Comparison of ENCODE assay signal across 1 cellular context in the genomic region with DNA sequence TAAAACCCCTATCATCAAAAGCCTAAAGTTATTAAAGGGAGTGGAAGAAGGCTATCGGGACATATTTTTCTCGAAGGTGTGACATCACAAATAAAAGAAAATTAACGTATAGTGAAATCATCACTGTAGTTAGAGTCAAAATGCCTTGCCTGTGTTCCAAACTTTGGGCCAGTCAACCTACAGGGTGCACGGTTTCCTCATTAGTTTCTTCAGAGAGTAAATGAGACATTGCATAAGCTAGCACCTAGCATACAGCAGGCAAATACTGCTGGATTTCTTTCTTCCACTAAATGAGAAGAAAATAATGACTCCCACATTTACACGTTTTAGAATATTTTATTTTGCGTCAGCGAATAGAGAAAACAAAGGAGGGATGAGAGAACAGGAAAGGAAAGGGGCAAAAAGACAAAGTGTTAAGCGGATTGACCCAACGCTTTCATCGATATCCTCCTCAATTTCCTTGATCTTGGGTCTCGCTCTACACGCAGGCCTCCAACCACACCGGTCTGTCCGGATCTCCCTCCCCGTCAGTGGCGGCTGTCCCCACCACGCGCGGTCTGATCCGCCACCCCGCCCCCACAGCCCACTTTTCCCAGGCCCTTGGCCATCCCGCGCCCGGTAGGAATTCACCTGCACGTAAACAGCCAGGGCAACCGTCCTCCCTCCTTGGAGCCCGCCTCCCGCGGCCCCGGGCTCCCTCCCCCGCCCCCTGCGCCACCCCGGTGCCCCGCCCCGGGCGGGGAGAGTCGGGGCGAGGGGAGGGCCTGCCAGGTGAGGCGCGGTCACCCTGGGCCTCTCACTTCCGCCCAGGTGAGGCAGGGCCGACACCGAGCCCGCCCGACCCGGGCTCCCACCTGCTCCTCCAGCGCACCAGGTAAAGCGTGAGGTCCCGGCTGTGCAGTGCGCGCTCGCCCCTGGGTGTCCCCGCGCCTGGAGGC.
TF ChIP-seq lines count a peak whose summit lies in the region.

A gene with protein sequence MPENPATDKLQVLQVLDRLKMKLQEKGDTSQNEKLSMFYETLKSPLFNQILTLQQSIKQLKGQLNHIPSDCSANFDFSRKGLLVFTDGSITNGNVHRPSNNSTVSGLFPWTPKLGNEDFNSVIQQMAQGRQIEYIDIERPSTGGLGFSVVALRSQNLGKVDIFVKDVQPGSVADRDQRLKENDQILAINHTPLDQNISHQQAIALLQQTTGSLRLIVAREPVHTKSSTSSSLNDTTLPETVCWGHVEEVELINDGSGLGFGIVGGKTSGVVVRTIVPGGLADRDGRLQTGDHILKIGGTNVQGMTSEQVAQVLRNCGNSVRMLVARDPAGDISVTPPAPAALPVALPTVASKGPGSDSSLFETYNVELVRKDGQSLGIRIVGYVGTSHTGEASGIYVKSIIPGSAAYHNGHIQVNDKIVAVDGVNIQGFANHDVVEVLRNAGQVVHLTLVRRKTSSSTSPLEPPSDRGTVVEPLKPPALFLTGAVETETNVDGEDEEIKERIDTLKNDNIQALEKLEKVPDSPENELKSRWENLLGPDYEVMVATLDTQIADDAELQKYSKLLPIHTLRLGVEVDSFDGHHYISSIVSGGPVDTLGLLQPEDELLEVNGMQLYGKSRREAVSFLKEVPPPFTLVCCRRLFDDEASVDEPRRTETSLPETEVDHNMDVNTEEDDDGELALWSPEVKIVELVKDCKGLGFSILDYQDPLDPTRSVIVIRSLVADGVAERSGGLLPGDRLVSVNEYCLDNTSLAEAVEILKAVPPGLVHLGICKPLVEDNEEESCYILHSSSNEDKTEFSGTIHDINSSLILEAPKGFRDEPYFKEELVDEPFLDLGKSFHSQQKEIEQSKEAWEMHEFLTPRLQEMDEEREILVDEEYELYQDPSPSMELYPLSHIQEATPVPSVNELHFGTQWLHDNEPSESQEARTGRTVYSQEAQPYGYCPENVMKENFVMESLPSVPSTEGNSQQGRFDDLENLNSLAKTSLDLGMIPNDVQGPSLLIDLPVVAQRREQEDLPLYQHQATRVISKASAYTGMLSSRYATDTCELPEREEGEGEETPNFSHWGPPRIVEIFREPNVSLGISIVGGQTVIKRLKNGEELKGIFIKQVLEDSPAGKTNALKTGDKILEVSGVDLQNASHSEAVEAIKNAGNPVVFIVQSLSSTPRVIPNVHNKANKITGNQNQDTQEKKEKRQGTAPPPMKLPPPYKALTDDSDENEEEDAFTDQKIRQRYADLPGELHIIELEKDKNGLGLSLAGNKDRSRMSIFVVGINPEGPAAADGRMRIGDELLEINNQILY (N-terminal part only) (plus strand): TSS at position 799 of the 938 bp plus-strand sequence. CDS start 20,413 bp downstream, outside the sequence.

TF ChIP-seq in WTC11, 78 proteins besides CTCF, POLR2A, EP300 and RAD21 (continued from another document and continues in another):
- TF ChIP-seq, protein P1, sequence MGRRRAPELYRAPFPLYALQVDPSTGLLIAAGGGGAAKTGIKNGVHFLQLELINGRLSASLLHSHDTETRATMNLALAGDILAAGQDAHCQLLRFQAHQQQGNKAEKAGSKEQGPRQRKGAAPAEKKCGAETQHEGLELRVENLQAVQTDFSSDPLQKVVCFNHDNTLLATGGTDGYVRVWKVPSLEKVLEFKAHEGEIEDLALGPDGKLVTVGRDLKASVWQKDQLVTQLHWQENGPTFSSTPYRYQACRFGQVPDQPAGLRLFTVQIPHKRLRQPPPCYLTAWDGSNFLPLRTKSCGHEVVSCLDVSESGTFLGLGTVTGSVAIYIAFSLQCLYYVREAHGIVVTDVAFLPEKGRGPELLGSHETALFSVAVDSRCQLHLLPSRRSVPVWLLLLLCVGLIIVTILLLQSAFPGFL (CRISPR knock-in tag; IDR thresholded peaks at IDR 0.05; ENCODE audit: borderline replicate concordance), result no peak
- TF ChIP-seq, protein P2, sequence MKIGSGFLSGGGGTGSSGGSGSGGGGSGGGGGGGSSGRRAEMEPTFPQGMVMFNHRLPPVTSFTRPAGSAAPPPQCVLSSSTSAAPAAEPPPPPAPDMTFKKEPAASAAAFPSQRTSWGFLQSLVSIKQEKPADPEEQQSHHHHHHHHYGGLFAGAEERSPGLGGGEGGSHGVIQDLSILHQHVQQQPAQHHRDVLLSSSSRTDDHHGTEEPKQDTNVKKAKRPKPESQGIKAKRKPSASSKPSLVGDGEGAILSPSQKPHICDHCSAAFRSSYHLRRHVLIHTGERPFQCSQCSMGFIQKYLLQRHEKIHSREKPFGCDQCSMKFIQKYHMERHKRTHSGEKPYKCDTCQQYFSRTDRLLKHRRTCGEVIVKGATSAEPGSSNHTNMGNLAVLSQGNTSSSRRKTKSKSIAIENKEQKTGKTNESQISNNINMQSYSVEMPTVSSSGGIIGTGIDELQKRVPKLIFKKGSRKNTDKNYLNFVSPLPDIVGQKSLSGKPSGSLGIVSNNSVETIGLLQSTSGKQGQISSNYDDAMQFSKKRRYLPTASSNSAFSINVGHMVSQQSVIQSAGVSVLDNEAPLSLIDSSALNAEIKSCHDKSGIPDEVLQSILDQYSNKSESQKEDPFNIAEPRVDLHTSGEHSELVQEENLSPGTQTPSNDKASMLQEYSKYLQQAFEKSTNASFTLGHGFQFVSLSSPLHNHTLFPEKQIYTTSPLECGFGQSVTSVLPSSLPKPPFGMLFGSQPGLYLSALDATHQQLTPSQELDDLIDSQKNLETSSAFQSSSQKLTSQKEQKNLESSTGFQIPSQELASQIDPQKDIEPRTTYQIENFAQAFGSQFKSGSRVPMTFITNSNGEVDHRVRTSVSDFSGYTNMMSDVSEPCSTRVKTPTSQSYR (CRISPR knock-in tag; IDR thresholded peaks at IDR 0.05), result no peak
- TF ChIP-seq ZNF232 (CRISPR knock-in tag; IDR thresholded peaks at IDR 0.05) (peak; percentile 55; the same call in 1 of the 2 replicates), ZNF138 (CRISPR knock-in tag; conservative IDR thresholded peaks at IDR 0.05) (no peak), ZNF423 (CRISPR knock-in tag; IDR thresholded peaks at IDR 0.05) (peak; percentile 81), IRF2 (CRISPR knock-in tag; IDR thresholded peaks at IDR 0.05; ENCODE audit: borderline replicate concordance, low read depth) (no peak), ZNF263 (CRISPR knock-in tag; IDR thresholded peaks at IDR 0.05; ENCODE audit: low read depth) (0 out of 2 replicates have a peak, but pooled peaks have one; percentile 5), GABPB1 (CRISPR knock-in tag; IDR thresholded peaks at IDR 0.05) (no peak), ZNF219 (CRISPR knock-in tag; IDR thresholded peaks at IDR 0.05; ENCODE audit: borderline replicate concordance) (no peak), JAZF1 (CRISPR knock-in tag; IDR thresholded peaks at IDR 0.05) (no peak), HMGA2 (CRISPR knock-in tag; IDR thresholded peaks at IDR 0.05) (no peak), FOXK1 (CRISPR knock-in tag; IDR thresholded peaks at IDR 0.05) (0 out of 2 replicates have a peak, but pooled peaks have one; percentile 15), JUN (CRISPR knock-in tag; IDR thresholded peaks at IDR 0.05) (no peak), ZNF396 (CRISPR knock-in tag; IDR thresholded peaks at IDR 0.05; ENCODE audit: borderline replicate concordance) (no peak), ZBTB21 (CRISPR knock-in tag; IDR thresholded peaks at IDR 0.05; ENCODE audit: borderline replicate concordance) (peak; percentile 53; the same call in 1 of the 2 replicates)
- TF ChIP-seq, protein P3, sequence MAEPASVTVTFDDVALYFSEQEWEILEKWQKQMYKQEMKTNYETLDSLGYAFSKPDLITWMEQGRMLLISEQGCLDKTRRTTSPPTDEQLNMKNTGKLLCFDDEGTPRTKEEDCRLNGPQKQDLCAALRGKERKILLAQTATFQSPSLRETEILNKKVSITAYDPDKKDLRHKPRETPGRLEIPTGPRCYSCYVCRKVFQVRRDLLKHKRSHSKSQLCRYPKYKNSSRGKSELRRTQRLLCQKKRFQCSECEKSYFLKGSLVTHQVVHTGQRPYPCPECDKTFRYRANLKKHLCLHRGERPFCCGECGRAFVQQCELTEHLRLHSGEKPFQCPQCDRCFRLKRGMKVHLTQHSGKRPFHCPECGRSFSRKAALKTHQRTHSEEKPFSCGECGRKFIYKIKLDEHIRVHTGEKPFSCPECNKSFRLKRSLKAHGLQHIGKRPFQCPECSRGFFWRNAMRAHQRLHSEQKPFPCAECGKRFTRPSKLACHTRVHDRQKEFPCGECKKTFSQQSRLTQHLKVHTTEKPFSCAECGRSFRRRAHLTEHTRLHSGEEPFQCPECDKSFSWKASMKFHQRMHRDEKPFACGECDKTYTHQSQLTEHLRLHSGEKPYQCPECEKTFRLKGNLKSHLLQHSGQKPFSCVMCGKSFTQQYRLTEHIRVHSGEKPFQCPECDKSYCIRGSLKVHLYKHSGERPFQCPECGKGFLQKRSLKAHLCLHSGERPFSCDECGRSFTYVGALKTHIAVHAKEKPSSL (CRISPR knock-in tag; conservative IDR thresholded peaks at IDR 0.05), result no peak
- TF ChIP-seq, protein P4, sequence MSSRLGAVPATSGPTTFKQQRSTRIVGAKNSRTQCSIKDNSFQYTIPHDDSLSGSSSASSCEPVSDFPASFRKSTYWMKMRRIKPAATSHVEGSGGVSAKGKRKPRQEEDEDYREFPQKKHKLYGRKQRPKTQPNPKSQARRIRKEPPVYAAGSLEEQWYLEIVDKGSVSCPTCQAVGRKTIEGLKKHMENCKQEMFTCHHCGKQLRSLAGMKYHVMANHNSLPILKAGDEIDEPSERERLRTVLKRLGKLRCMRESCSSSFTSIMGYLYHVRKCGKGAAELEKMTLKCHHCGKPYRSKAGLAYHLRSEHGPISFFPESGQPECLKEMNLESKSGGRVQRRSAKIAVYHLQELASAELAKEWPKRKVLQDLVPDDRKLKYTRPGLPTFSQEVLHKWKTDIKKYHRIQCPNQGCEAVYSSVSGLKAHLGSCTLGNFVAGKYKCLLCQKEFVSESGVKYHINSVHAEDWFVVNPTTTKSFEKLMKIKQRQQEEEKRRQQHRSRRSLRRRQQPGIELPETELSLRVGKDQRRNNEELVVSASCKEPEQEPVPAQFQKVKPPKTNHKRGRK (CRISPR knock-in tag; IDR thresholded peaks at IDR 0.05; ENCODE audit: borderline replicate concordance), result no peak
- TF ChIP-seq, protein P5, sequence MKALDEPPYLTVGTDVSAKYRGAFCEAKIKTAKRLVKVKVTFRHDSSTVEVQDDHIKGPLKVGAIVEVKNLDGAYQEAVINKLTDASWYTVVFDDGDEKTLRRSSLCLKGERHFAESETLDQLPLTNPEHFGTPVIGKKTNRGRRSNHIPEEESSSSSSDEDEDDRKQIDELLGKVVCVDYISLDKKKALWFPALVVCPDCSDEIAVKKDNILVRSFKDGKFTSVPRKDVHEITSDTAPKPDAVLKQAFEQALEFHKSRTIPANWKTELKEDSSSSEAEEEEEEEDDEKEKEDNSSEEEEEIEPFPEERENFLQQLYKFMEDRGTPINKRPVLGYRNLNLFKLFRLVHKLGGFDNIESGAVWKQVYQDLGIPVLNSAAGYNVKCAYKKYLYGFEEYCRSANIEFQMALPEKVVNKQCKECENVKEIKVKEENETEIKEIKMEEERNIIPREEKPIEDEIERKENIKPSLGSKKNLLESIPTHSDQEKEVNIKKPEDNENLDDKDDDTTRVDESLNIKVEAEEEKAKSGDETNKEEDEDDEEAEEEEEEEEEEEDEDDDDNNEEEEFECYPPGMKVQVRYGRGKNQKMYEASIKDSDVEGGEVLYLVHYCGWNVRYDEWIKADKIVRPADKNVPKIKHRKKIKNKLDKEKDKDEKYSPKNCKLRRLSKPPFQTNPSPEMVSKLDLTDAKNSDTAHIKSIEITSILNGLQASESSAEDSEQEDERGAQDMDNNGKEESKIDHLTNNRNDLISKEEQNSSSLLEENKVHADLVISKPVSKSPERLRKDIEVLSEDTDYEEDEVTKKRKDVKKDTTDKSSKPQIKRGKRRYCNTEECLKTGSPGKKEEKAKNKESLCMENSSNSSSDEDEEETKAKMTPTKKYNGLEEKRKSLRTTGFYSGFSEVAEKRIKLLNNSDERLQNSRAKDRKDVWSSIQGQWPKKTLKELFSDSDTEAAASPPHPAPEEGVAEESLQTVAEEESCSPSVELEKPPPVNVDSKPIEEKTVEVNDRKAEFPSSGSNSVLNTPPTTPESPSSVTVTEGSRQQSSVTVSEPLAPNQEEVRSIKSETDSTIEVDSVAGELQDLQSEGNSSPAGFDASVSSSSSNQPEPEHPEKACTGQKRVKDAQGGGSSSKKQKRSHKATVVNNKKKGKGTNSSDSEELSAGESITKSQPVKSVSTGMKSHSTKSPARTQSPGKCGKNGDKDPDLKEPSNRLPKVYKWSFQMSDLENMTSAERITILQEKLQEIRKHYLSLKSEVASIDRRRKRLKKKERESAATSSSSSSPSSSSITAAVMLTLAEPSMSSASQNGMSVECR (CRISPR knock-in tag; IDR thresholded peaks at IDR 0.05; ENCODE audit: borderline replicate concordance), result 0 out of 2 replicates have a peak, but pooled peaks have one; percentile 3
- TF ChIP-seq, protein P6, sequence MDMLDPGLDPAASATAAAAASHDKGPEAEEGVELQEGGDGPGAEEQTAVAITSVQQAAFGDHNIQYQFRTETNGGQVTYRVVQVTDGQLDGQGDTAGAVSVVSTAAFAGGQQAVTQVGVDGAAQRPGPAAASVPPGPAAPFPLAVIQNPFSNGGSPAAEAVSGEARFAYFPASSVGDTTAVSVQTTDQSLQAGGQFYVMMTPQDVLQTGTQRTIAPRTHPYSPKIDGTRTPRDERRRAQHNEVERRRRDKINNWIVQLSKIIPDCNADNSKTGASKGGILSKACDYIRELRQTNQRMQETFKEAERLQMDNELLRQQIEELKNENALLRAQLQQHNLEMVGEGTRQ (CRISPR knock-in tag; IDR thresholded peaks at IDR 0.05), result peak; percentile 31
- TF ChIP-seq, protein P7, sequence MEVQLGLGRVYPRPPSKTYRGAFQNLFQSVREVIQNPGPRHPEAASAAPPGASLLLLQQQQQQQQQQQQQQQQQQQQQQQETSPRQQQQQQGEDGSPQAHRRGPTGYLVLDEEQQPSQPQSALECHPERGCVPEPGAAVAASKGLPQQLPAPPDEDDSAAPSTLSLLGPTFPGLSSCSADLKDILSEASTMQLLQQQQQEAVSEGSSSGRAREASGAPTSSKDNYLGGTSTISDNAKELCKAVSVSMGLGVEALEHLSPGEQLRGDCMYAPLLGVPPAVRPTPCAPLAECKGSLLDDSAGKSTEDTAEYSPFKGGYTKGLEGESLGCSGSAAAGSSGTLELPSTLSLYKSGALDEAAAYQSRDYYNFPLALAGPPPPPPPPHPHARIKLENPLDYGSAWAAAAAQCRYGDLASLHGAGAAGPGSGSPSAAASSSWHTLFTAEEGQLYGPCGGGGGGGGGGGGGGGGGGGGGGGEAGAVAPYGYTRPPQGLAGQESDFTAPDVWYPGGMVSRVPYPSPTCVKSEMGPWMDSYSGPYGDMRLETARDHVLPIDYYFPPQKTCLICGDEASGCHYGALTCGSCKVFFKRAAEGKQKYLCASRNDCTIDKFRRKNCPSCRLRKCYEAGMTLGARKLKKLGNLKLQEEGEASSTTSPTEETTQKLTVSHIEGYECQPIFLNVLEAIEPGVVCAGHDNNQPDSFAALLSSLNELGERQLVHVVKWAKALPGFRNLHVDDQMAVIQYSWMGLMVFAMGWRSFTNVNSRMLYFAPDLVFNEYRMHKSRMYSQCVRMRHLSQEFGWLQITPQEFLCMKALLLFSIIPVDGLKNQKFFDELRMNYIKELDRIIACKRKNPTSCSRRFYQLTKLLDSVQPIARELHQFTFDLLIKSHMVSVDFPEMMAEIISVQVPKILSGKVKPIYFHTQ (CRISPR knock-in tag; IDR thresholded peaks at IDR 0.05), result no peak
- TF ChIP-seq, protein P8, sequence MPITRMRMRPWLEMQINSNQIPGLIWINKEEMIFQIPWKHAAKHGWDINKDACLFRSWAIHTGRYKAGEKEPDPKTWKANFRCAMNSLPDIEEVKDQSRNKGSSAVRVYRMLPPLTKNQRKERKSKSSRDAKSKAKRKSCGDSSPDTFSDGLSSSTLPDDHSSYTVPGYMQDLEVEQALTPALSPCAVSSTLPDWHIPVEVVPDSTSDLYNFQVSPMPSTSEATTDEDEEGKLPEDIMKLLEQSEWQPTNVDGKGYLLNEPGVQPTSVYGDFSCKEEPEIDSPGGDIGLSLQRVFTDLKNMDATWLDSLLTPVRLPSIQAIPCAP (CRISPR knock-in tag; IDR thresholded peaks at IDR 0.05), result no peak
